ENCODE assay signal across 18 cellular contexts in the genomic region with DNA sequence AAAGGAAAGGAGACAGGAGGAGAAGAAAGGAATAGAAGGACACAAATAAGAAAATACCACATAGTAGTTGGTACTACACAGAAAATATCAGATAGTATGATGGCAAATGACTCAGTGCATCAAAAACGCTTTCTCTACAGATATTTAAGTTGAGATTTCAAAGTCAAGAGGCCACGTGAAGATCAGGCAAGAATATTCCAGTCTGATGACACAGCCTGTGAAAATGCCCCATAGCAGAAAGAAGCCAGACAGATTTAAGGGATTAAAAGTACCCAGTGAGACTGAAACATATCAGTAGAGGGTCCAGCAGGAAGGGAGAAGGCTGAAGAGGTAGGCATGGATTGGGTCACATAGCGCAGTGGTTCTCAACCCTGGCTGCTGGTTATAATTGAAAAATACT.
DNase-seq lines count a peak whose midpoint lies in the region; ATAC-seq and TF ChIP-seq lines count a peak whose summit lies in the region.
"Had no signal": no experiment of that assay in that cellular context is flagged by ENCODE, and none has a peak within 500 bp of the region (broad histone marks: within the 10 kb centered on the region; RNA-seq: fewer than 3 reads in every experiment).

No MANE protein-coding gene starts in this region.

- CTCF ChIA-PET in IMR-90 (lab: Yijun Ruan, JAX): no interaction called here

- H3K79me1 ChIP-seq in IMR-90 (ENCODE audit: low read depth in 1 of 2, low read length in 2 of 2) (no peaks in the 10 kb centered on the region), mesenchymal stem cell (replicated peaks; ENCODE audit: low read length, poor library complexity, severe bottlenecking) (no peaks in the 10 kb centered on the region)

- no peak overlapping the region for H2BK120ac ChIP-seq in IMR-90 (ENCODE audit: low read depth, low read length)
- no peak overlapping the region for H2BK120ac ChIP-seq in mesenchymal stem cell (ENCODE audit: low read depth, low read length)

- H2AK9ac ChIP-seq in IMR-90 (replicated peaks; ENCODE audit: low read depth, low read length, poor library complexity): no peak overlapping the region

- no TSS peak for BruUV-seq in IMR-90 (replicated peaks; lab: Mats Ljungman, UMichigan)

- no peak overlapping the region for H4K5ac ChIP-seq in IMR-90 (ENCODE audit: low read depth, low read length)

- no peak for TF ChIP-seq CTCF in IMR-90 (conservative IDR thresholded peaks at IDR 0.05; ENCODE audit: low read depth, low read length)
- no peak for TF ChIP-seq CTCF in brain microvascular endothelial cell (IDR thresholded peaks at IDR 0.05; ENCODE audit: low read depth, low read length, missing control alignments)

- in situ Hi-C loops in IMR-90 (cut with MboI; ENCODE audit: low sequenced_read_pairs) (no loop called here), brain microvascular endothelial cell (cut with HindIII; ENCODE audit: low pct_ligation_motif_present, low sequenced_read_pairs) (no loop called here)

- H3K9me1 ChIP-seq in IMR-90 (ENCODE audit: insufficient read depth, low read length): no peaks in the 10 kb centered on the region

- no peak overlapping the region for H3K4me3 ChIP-seq in IMR-90 (ENCODE audit: insufficient read depth, low read depth, low read length)
- no peak overlapping the region for H3K4me3 ChIP-seq in brain microvascular endothelial cell (ENCODE audit: low read depth, low read length)
- no peak overlapping the region for H3K4me3 ChIP-seq in mesenchymal stem cell (ENCODE audit: insufficient read depth in 1 of 2, low read depth in 1 of 2, low read length in 2 of 2)
- H3K4me3 ChIP-seq: BLaER1, GM12878, GM23338 had no signal

- dilution Hi-C loops in IMR-90 (cut with HindIII; ENCODE audit: low sequenced_read_pairs, unreplicated experiment): no loop called here

- no peak for ATAC-seq in IMR-90 (ENCODE audit: low read depth)
- ATAC-seq in HG02884 (IDR thresholded peaks at IDR 0.05; ENCODE audit: unreplicated experiment): no peak
- ATAC-seq: CD8-positive, alpha-beta T cell; GM12878; GM23338; HCT116 had no signal

- no peak overlapping the region for H3K9ac ChIP-seq in IMR-90 (ENCODE audit: low read depth, low read length)
- H3K9ac ChIP-seq in mesenchymal stem cell (ENCODE audit: low read length): no peak overlapping the region
- H3K9ac ChIP-seq: BLaER1 had no signal

- no peak overlapping the region for H3K56ac ChIP-seq in IMR-90 (ENCODE audit: extremely low read depth, insufficient read depth, low read length)

- no peak overlapping the region for H2AFZ ChIP-seq in IMR-90 (replicated peaks; ENCODE audit: low read length, poor library complexity)
- H2AFZ ChIP-seq in mesenchymal stem cell (ENCODE audit: low read depth, low read length): no peak overlapping the region
- H2AFZ ChIP-seq: GM23338 had no signal

- H2BK20ac ChIP-seq in IMR-90 (ENCODE audit: low read depth, low read length): no peak overlapping the region

- intact Hi-C loops in IMR-90 (cut with micrococcal nuclease): no loop called here

- H3K27me3 ChIP-seq in IMR-90 (ENCODE audit: control insufficient read depth, insufficient read depth, low read length) (no peaks in the 10 kb centered on the region), brain microvascular endothelial cell (replicated peaks) (no peaks in the 10 kb centered on the region), mesenchymal stem cell (ENCODE audit: control insufficient read depth in 1 of 2, insufficient read depth in 1 of 2, low read length in 2 of 2) (no peaks in the 10 kb centered on the region)
- H3K27me3 ChIP-seq: BLaER1 had no signal

- no peak overlapping the region for H3K4me2 ChIP-seq in IMR-90 (ENCODE audit: low read depth, low read length)
- H3K4me2 ChIP-seq in mesenchymal stem cell (ENCODE audit: low read length, poor library complexity, severe bottlenecking): no peak overlapping the region
- H3K4me2 ChIP-seq: BLaER1, GM23338 had no signal

- no peak for TF ChIP-seq POLR2A in IMR-90 (IDR thresholded peaks at IDR 0.05; ENCODE audit: low read depth, low read length)

- H2AK5ac ChIP-seq in IMR-90 (ENCODE audit: low read depth, low read length): no peak overlapping the region
- H2AK5ac ChIP-seq in mesenchymal stem cell (ENCODE audit: low read length, severe bottlenecking): peak overlapping the region; percentile 44

- H4K91ac ChIP-seq in IMR-90 (ENCODE audit: insufficient read depth, low read depth, low read length): no peak overlapping the region
- no peak overlapping the region for H4K91ac ChIP-seq in mesenchymal stem cell (ENCODE audit: low read length)

- H3K18ac ChIP-seq in IMR-90 (ENCODE audit: low read depth, low read length) (no peak overlapping the region), mesenchymal stem cell (ENCODE audit: low read depth in 1 of 2, low read length in 2 of 2) (no peak overlapping the region)

- H4K8ac ChIP-seq in IMR-90 (ENCODE audit: low read depth in 2 of 2, low read length in 2 of 2) (no peak overlapping the region), mesenchymal stem cell (ENCODE audit: low read length) (no peak overlapping the region)

- no peak overlapping the region for H3K27ac ChIP-seq in IMR-90 (ENCODE audit: insufficient read depth, low read length)
- peak overlapping the region; percentile 36 for H3K27ac ChIP-seq in brain microvascular endothelial cell
- no peak overlapping the region for H3K27ac ChIP-seq in mesenchymal stem cell (ENCODE audit: low read length, poor library complexity, severe bottlenecking)
- H3K27ac ChIP-seq: BLaER1, C4-2B had no signal

- no peak overlapping the region for H2BK15ac ChIP-seq in IMR-90 (ENCODE audit: low read depth, low read length)
- H2BK15ac ChIP-seq in mesenchymal stem cell (ENCODE audit: low read depth, poor library complexity, severe bottlenecking): no peak overlapping the region

- no peak for TF ChIP-seq RAD21 in IMR-90 (IDR thresholded peaks at IDR 0.05; ENCODE audit: low read length)

- H3K9me3 ChIP-seq in IMR-90 (ENCODE audit: control insufficient read depth, insufficient read depth, low read length) (no peaks in the 10 kb centered on the region), mesenchymal stem cell (ENCODE audit: control insufficient read depth, low read length) (no peaks in the 10 kb centered on the region)
- H3K9me3 ChIP-seq: Caco-2 had no signal

- H3K4ac ChIP-seq in IMR-90 (ENCODE audit: low read depth, low read length) (no peak overlapping the region), mesenchymal stem cell (ENCODE audit: low read depth in 1 of 2, low read length in 2 of 2) (no peak overlapping the region)

- H3K23ac ChIP-seq in IMR-90 (ENCODE audit: low read depth, low read length): no peak overlapping the region
- H3K23ac ChIP-seq in mesenchymal stem cell (ENCODE audit: low read length in 2 of 2): no peak overlapping the region

- POLR2A ChIA-PET in IMR-90 (lab: Charles Lee; ENCODE audit: unreplicated experiment): no interaction called here

- H2BK5ac ChIP-seq in IMR-90 (ENCODE audit: low read depth, low read length, poor library complexity, severe bottlenecking): no peak overlapping the region
- no peak overlapping the region for H2BK5ac ChIP-seq in mesenchymal stem cell (ENCODE audit: low read depth, low read length, poor library complexity, severe bottlenecking)

- no peaks in the 10 kb centered on the region for H3K36me3 ChIP-seq in IMR-90 (ENCODE audit: control insufficient read depth, insufficient read depth, low read length)
- no peaks in the 10 kb centered on the region for H3K36me3 ChIP-seq in brain microvascular endothelial cell (replicated peaks)
- no peaks in the 10 kb centered on the region for H3K36me3 ChIP-seq in mesenchymal stem cell (ENCODE audit: control insufficient read depth in 1 of 2, insufficient read depth in 2 of 2, low read depth in 1 of 2, low read length in 2 of 2)
- H3K36me3 ChIP-seq: BLaER1 had no signal

- H3K14ac ChIP-seq in IMR-90 (replicated peaks; ENCODE audit: low read depth, low read length): 0 out of 2 replicates have a peak overlapping the region, but pooled peaks have one; percentile 17
- no peak overlapping the region for H3K14ac ChIP-seq in mesenchymal stem cell (ENCODE audit: low read length in 2 of 2)

- no peak overlapping the region for H2BK12ac ChIP-seq in mesenchymal stem cell (ENCODE audit: low read length in 2 of 2)

- DNase-seq in IMR-90: no peak
- peak; percentile 33 for DNase-seq in brain microvascular endothelial cell
- DNase-seq in mesenchymal stem cell: no peak
- no peak for DNase-seq in NCI-H2107 treated with DMSO at 0.1 percent for 48 hours (lab: John Stamatoyannopoulos, UW; ENCODE audit: unreplicated experiment)
- DNase-seq in GF-D8 (lab: John Stamatoyannopoulos, UW): no peak
- DNase-seq in NCI-H1930 (lab: John Stamatoyannopoulos, UW): no peak
- DNase-seq: Caco-2; CD4-positive, CD25-positive, alpha-beta regulatory T cell; CD8-positive, alpha-beta T cell; DMS153; DND-41; H9 had no signal

- H4K20me1 ChIP-seq in IMR-90 (ENCODE audit: insufficient read depth, low read length): no peaks in the 10 kb centered on the region
- H4K20me1 ChIP-seq: BLaER1 had no signal

- H3K4me1 ChIP-seq in IMR-90 (ENCODE audit: control insufficient read depth, insufficient read depth, low read length) (peaks cover 2% of the 10 kb centered on the region; the same call in 1 of the 2 replicates), mesenchymal stem cell (ENCODE audit: control insufficient read depth, insufficient read depth, low read depth, low read length) (no peaks in the 10 kb centered on the region)
- H3K4me1 ChIP-seq: Caco-2 had no signal

- 91% methylated on average over 2 of the region's 3 CpGs; no CpG with 5 or more reads in 1 of the 2 experiments for WGBS in IMR-90 (ENCODE audit: extremely low coverage in 2 of 2, insufficient read length in 1 of 2), 2 experiments
- 93% methylated on average over 2 of the region's 3 CpGs for WGBS in mesenchymal stem cell

TF ChIP-seq in IMR-90, 13 proteins besides CTCF, POLR2A, EP300 and RAD21:
- TF ChIP-seq SMC3 (IDR thresholded peaks at IDR 0.05; ENCODE audit: low read depth, low read length) (no peak), CHD1 (IDR thresholded peaks at IDR 0.05; ENCODE audit: low read depth, low read length) (no peak), BHLHE40 (IDR thresholded peaks at IDR 0.05; ENCODE audit: low read depth, low read length) (no peak)
